ENCODE assay signal across 8 cellular contexts in the genomic region with DNA sequence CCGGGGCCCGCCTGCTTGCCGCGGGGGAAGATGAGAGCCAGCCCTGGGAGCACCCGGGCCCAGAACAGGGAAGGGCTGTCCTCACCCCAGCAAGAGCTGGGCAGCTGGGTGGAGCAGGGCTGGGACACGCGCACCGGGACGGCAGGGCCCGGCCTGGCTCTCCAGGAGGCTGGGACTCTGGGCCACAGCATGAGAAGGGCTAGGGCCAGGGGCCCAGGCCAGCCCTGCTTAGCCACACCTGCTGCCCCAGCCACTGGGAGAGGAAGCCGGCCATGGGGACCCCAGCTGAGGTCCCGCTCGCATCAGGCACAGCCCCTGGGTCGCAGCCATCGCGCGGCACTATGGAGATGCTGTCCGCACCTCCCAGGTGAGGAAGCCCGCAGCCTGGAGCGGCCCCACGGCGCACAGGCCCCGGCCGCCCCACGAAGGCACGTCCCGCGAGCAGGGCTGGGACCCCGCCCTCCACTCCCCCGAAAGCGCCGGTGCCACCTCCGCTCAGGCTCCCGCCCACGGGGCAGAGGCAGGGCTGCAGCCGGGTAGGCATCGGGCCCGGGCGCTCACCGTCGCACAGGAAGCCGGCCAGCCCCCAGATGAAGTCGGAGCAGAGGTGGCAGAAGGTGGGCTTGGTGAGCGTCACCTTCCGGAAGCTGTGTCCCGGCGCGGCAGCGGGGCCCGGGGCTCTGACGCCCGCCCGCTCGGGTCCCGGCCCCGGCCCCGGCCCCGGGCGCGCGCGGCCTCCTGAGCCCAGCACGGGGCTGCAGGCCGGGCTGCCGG. TPM values are rescaled to one million over a fixed set of nuclear protein-coding genes. Genes with fewer than 3 reads are reported as not detected.
A peak's percentile ranks its signal among the peaks of the same experiment; 100 is the strongest.
DNase-seq lines count a peak whose midpoint lies in the region; ATAC-seq and TF ChIP-seq lines count a peak whose summit lies in the region.

No MANE protein-coding gene starts in this region.

- peak overlapping the region in 1 of 2 donors; percentile 41 for H3K27ac ChIP-seq in coronary artery

- H3K27me3 ChIP-seq in mononuclear cell (ENCODE audit: insufficient read depth, low read length) = no peaks in the 10 kb centered on the region

- peak; percentile 44 for ATAC-seq in HG03175 (IDR thresholded peaks at IDR 0.05; ENCODE audit: unreplicated experiment)
- ATAC-seq in activated CD4-positive, CD25-positive, alpha-beta regulatory T cell treated with anti-CD3 and anti-CD28 coated beads, Interleukin-2, amount 50 U/mL, for 24 hours = peak; percentile 51 to 57
- peak; percentile 59 for ATAC-seq in stimulated activated effector memory CD8-positive, alpha-beta T cell treated with anti-CD3 and anti-CD28 coated beads, Interleukin-12 subunit alpha, Interleukin-12 subunit beta, amount 100 ng/mL, for 72 hours

- H3K4me1 ChIP-seq in mononuclear cell (ENCODE audit: insufficient read depth, low read length) = peaks cover 44% of the 10 kb centered on the region

- DNase-seq in DMS53 (lab: John Stamatoyannopoulos, UW) (peak; percentile 77), DMS53 treated with DMSO at 0.1 percent for 48 hours (lab: John Stamatoyannopoulos, UW; ENCODE audit: unreplicated experiment) (no peak), coronary artery (ENCODE audit: low spot score) (no peak), NCI-H146 (lab: John Stamatoyannopoulos, UW) (no peak)
- peak; percentile 36 to 77 for DNase-seq in stimulated activated effector memory CD8-positive, alpha-beta T cell treated with anti-CD3 and anti-CD28 coated beads, Interleukin-12 subunit alpha, Interleukin-12 subunit beta, amount 100 ng/mL, for 72 hours (ENCODE audit: low spot score in 2 of 2)

- H3K27ac Mint-ChIP-seq in stimulated activated effector memory CD8-positive, alpha-beta T cell treated with anti-CD3 and anti-CD28 coated beads, Interleukin-12 subunit alpha, Interleukin-12 subunit beta, amount 100 ng/mL, for 72 hours = no peak overlapping the region

- H3K4me3 ChIP-seq in coronary artery (peak overlapping the region; percentile 94), mononuclear cell (ENCODE audit: low read length) (peak overlapping the region; percentile 58)

- no peaks in the 10 kb centered on the region for H3K36me3 Mint-ChIP-seq in stimulated activated effector memory CD8-positive, alpha-beta T cell treated with anti-CD3 and anti-CD28 coated beads, Interleukin-12 subunit alpha, Interleukin-12 subunit beta, amount 100 ng/mL, for 72 hours

- no peak for TF ChIP-seq CTCF in coronary artery (IDR thresholded peaks at IDR 0.05)

- no peaks in the 10 kb centered on the region for H3K9me3 Mint-ChIP-seq in stimulated activated effector memory CD8-positive, alpha-beta T cell treated with anti-CD3 and anti-CD28 coated beads, Interleukin-12 subunit alpha, Interleukin-12 subunit beta, amount 100 ng/mL, for 72 hours

- H3K4me3 Mint-ChIP-seq in stimulated activated effector memory CD8-positive, alpha-beta T cell treated with anti-CD3 and anti-CD28 coated beads, Interleukin-12 subunit alpha, Interleukin-12 subunit beta, amount 100 ng/mL, for 72 hours = peak overlapping the region; percentile 52

- H3K4me1 Mint-ChIP-seq in stimulated activated effector memory CD8-positive, alpha-beta T cell treated with anti-CD3 and anti-CD28 coated beads, Interleukin-12 subunit alpha, Interleukin-12 subunit beta, amount 100 ng/mL, for 72 hours = peaks cover 20% of the 10 kb centered on the region

- H3K9me3 ChIP-seq in mononuclear cell (ENCODE audit: low read depth, low read length) = no peaks in the 10 kb centered on the region

RNA-seq across cellular contexts. Expression of gene DGKQ, which starts 0.5 kb away (rescaled TPM):
- 10.8 TPM for total RNA-seq in mononuclear cell

RNA-seq across cellular contexts. Expression of gene IDUA, which starts 14.0 kb away (rescaled TPM):
- 8.5 TPM for total RNA-seq in mononuclear cell

RNA-seq across cellular contexts. Expression of gene SLC26A1, which starts 20.4 kb away (rescaled TPM):
- total RNA-seq in mononuclear cell = 0.10 TPM

RNA-seq across cellular contexts. Expression of gene FGFRL1, which starts 38.6 kb away (rescaled TPM):
- total RNA-seq in mononuclear cell = 5.8 TPM

RNA-seq across cellular contexts. Expression of gene TMEM175, which starts 40.6 kb away (rescaled TPM):
- 15.4 TPM for total RNA-seq in mononuclear cell

Comparison
In these comparisons a context has a peak if more than half of its experiments do, and no peak if none do; other contexts are left out.
1. DNase-seq: peak in DMS53 (single experiment) and stimulated activated effector memory CD8-positive, alpha-beta T cell treated with anti-CD3 and anti-CD28 coated beads, Interleukin-12 subunit alpha, Interleukin-12 subunit beta, amount 100 ng/mL, for 72 hours (2 of 2); none in DMS53 treated with DMSO at 0.1 percent for 48 hours (single experiment), coronary artery (single experiment) and NCI-H146 (single experiment).
2. Peak in every context shown above with its lines, with median percentiles within 50 percentile points of each other: ATAC-seq.